Comparison of ENCODE assay signal across 8 cellular contexts in genomic region chr7:6271091-6271658, GRCh38. TPM values are rescaled to one million over a fixed set of nuclear protein-coding genes. Genes with fewer than 3 reads are reported as not detected.
DNase-seq lines count a peak whose midpoint lies in the region; ATAC-seq, FAIRE-seq and TF ChIP-seq lines count a peak whose summit lies in the region.

No MANE protein-coding gene starts in this region.

- TF ChIP-seq CTCF in AG09319 (IDR thresholded peaks at IDR 0.05; ENCODE audit: low read depth, low read length) (peak; percentile 51), PC-3 (conservative IDR thresholded peaks at IDR 0.05; ENCODE audit: low read depth, low read length) (peak; percentile 43), glutamatergic neuron (IDR thresholded peaks at IDR 0.05; ENCODE audit: partially characterized antibody, unreplicated experiment) (no peak), neutrophil (IDR thresholded peaks at IDR 0.05) (no peak)

- intact Hi-C loops in PC-3 (cut with micrococcal nuclease) = loop anchor here (1.0 to 5.0 kb wide), 4 partner anchors 36 to 166 kb away; no protein-coding TSS in a partner anchor

- no peaks in the 10 kb centered on the region for H3K36me3 Mint-ChIP-seq in activated naive CD8-positive, alpha-beta T cell
- H3K36me3 Mint-ChIP-seq in glutamatergic neuron (ENCODE audit: unreplicated experiment) = no peaks in the 10 kb centered on the region

- H3K27ac ChIP-seq in PC-3 (ENCODE audit: low read length) (no peak overlapping the region), neutrophil (no peak overlapping the region)

- H3F3A ChIP-seq in PC-3 (ENCODE audit: low read length, unreplicated experiment) = no peaks in the 10 kb centered on the region

- H3K79me2 ChIP-seq in PC-3 (ENCODE audit: low read length) = peaks cover 65% of the 10 kb centered on the region

- H3K36me3 ChIP-seq in PC-3 (ENCODE audit: low read depth, low read length) (no peaks in the 10 kb centered on the region), neutrophil (no peaks in the 10 kb centered on the region)

- H3K27ac Mint-ChIP-seq in activated naive CD8-positive, alpha-beta T cell = peak overlapping the region; percentile 64
- H3K27ac Mint-ChIP-seq in glutamatergic neuron (ENCODE audit: unreplicated experiment) = peak overlapping the region; percentile 34

- H3K9ac ChIP-seq in PC-3 (ENCODE audit: low read length) = peak overlapping the region; percentile 62

- H2AFZ ChIP-seq in PC-3 (ENCODE audit: low read length) = peak overlapping the region; percentile 62

- H3K27me3 ChIP-seq in PC-3 (ENCODE audit: low read length) (no peaks in the 10 kb centered on the region), neutrophil (peaks cover 49% of the 10 kb centered on the region)

- H3K4me3 ChIP-seq in PC-3 (ENCODE audit: low read length) (peak overlapping the region; percentile 93), neutrophil (ENCODE audit: low read depth in 1 of 2, low read length in 1 of 2) (peak overlapping the region; percentile 67 to 86)

- peak; percentile 94 for FAIRE-seq in urothelium cell line (lab: Jason Lieb, UNC)

- peak overlapping the region; percentile 97 for H3K4me2 ChIP-seq in PC-3 (ENCODE audit: low read length)

- peaks cover 19% of the 10 kb centered on the region for H3K4me1 Mint-ChIP-seq in activated naive CD8-positive, alpha-beta T cell (ENCODE audit: low read depth)
- H3K4me1 Mint-ChIP-seq in glutamatergic neuron (ENCODE audit: low read depth, unreplicated experiment) = peaks cover 22% of the 10 kb centered on the region

- POLR2A ChIA-PET in PC-3 (lab: Charles Lee; ENCODE audit: unreplicated experiment) = interaction anchor here (0.6 kb wide), 2 partner anchors 52 to 159 kb away, joined by 3 to 4 read pairs; no protein-coding TSS in a partner anchor

- DNase-seq in AG09319 (ENCODE audit: extremely low read depth, low read depth) (no peak), PC-3 (peak; percentile 68), glutamatergic neuron (no peak), urothelium cell line (ENCODE audit: low spot score) (peak; percentile 85), DMS153 (lab: John Stamatoyannopoulos, UW) (no peak)

- H3K27me3 Mint-ChIP-seq in activated naive CD8-positive, alpha-beta T cell = peaks cover 5% of the 10 kb centered on the region
- H3K27me3 Mint-ChIP-seq in glutamatergic neuron (ENCODE audit: unreplicated experiment) = peaks cover 11% of the 10 kb centered on the region

- peaks cover 27% of the 10 kb centered on the region for H3K4me1 ChIP-seq in PC-3 (ENCODE audit: insufficient read depth, low read length)
- peaks cover 15 to 17% of the 10 kb centered on the region in 2 experiments for H3K4me1 ChIP-seq in neutrophil (ENCODE audit: control insufficient read depth in 1 of 2, insufficient read depth in 1 of 2, low read depth in 1 of 2, low read length in 1 of 2)

- H3K4me3 Mint-ChIP-seq in activated naive CD8-positive, alpha-beta T cell = peak overlapping the region; percentile 89
- H3K4me3 Mint-ChIP-seq in glutamatergic neuron (ENCODE audit: unreplicated experiment) = peak overlapping the region; percentile 98

- no peaks in the 10 kb centered on the region for H3K9me3 Mint-ChIP-seq in activated naive CD8-positive, alpha-beta T cell (ENCODE audit: low read depth)
- H3K9me3 Mint-ChIP-seq in glutamatergic neuron (ENCODE audit: unreplicated experiment) = peaks cover 5% of the 10 kb centered on the region

- H3K9me3 ChIP-seq in PC-3 (ENCODE audit: low read length) (no peaks in the 10 kb centered on the region), neutrophil (no peaks in the 10 kb centered on the region)

- ATAC-seq in GM21786 (IDR thresholded peaks at IDR 0.05; ENCODE audit: unreplicated experiment) (peak; percentile 51), PC-3 (peak; percentile 79)

- BruUV-seq in PC-3 (replicated peaks; lab: Mats Ljungman, UMichigan) = TSS peak; percentile 33

- H4K20me1 ChIP-seq in PC-3 (ENCODE audit: low read length) = peaks cover 8% of the 10 kb centered on the region; the same call in 1 of the 2 replicates

- CTCF ChIA-PET in PC-3 (lab: Charles Lee) = no interaction called here

- no peaks in the 10 kb centered on the region for H3K9me2 ChIP-seq in PC-3 (replicated peaks; ENCODE audit: low read length)

RNA-seq across cellular contexts. Expression of gene CYTH3, which starts 1.2 kb away (rescaled TPM):
- total RNA-seq in PC-3 (2014; rRNA removed) (23.1 and 34.4 TPM in 2 replicates), glutamatergic neuron (ENCODE audit: unreplicated experiment) (20.1 TPM)

Comparison
In these comparisons a context has a peak if more than half of its experiments do, and no peak if none do; other contexts are left out.
1. DNase-seq: peak in PC-3 (single experiment) and urothelium cell line (single experiment); none in AG09319 (single experiment), glutamatergic neuron (single experiment) and DMS153 (single experiment).
2. CTCF ChIP-seq: peak in AG09319 (single experiment) and PC-3 (single experiment); none in glutamatergic neuron (single experiment) and neutrophil (single experiment).